18 cellular contexts compared by ENCODE assay signal in the genomic region with DNA sequence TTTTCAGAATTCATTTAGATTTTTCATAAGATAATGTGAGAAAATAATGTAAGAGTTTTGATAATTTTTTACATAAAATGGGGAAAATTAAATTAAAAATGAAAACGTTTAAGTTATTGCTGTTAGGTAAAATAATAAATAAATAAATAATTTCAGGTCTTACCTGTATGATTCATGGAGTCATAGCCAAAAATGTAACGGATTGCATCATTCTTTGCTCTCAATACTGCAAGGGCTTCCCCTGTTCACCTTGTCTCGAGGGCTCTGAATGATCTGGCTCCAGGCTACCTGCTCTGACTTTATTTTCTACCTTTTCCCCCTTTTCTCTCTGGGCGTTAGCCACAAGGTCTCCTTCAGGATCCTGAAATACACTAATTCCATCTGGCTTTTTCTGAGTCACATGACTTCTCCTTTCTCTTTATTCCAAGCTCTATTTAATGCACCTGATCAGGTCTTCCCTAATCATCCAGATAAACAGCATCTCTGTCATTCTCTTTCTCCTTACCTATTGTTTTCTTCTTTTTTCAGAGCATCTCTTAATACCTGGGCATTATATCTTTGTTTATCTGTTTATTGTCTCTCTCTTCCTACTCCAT. TPM values are rescaled to one million over a fixed set of nuclear protein-coding genes. Genes with fewer than 3 reads are reported as not detected.
DNase-seq lines count a peak whose midpoint lies in the region; ATAC-seq, FAIRE-seq and TF ChIP-seq lines count a peak whose summit lies in the region.
"Had no signal": no experiment of that assay in that cellular context is flagged by ENCODE, and none has a peak within 500 bp of the region (broad histone marks: within the 10 kb centered on the region; RNA-seq: fewer than 3 reads in every experiment).

No MANE protein-coding gene starts in this region.

- no peak overlapping the region for H3K14ac ChIP-seq in IMR-90 (replicated peaks; ENCODE audit: low read depth, low read length)

- no peak for TF ChIP-seq POLR2A in IMR-90 (IDR thresholded peaks at IDR 0.05; ENCODE audit: low read depth, low read length)

- H2BK120ac ChIP-seq in IMR-90 (ENCODE audit: low read depth, low read length): no peak overlapping the region

- no peak overlapping the region for H3K9ac ChIP-seq in IMR-90 (ENCODE audit: low read depth, low read length)
- no peak overlapping the region for H3K9ac ChIP-seq in Karpas-422 (ENCODE audit: low read length)
- H3K9ac ChIP-seq: SK-N-SH had no signal

- no peaks in the 10 kb centered on the region for H3K79me2 ChIP-seq in Karpas-422 (ENCODE audit: low read length)

- peak; percentile 36 for FAIRE-seq in TTC549 (lab: Jason Lieb, UNC)

- H3K79me1 ChIP-seq in IMR-90 (ENCODE audit: low read depth in 1 of 2, low read length in 2 of 2): no peaks in the 10 kb centered on the region

- H2AFZ ChIP-seq in IMR-90 (replicated peaks; ENCODE audit: low read length, poor library complexity) (no peak overlapping the region), Karpas-422 (ENCODE audit: low read length) (no peak overlapping the region)

- no peak overlapping the region for H3K18ac ChIP-seq in IMR-90 (ENCODE audit: low read depth, low read length)

- H3K9me3 Mint-ChIP-seq in Calu3 (ENCODE audit: low read depth, unreplicated experiment): no peaks in the 10 kb centered on the region
- H3K9me3 Mint-ChIP-seq: CD14-positive monocyte had no signal

- dilution Hi-C loops in IMR-90 (cut with HindIII; ENCODE audit: low sequenced_read_pairs, unreplicated experiment): no loop called here

- POLR2A ChIA-PET in IMR-90 (lab: Charles Lee; ENCODE audit: unreplicated experiment): no interaction called here

- H2BK20ac ChIP-seq in IMR-90 (ENCODE audit: low read depth, low read length): no peak overlapping the region

- H3K27me3 ChIP-seq in IMR-90 (ENCODE audit: control insufficient read depth, insufficient read depth, low read length) (no peaks in the 10 kb centered on the region), foreskin keratinocyte (no peaks in the 10 kb centered on the region), Karpas-422 (ENCODE audit: low read length) (no peaks in the 10 kb centered on the region)

- no peak overlapping the region for H3K4me3 Mint-ChIP-seq in Calu3 (ENCODE audit: low read depth, unreplicated experiment)
- H3K4me3 Mint-ChIP-seq: CD14-positive monocyte had no signal

- H3K9me3 ChIP-seq in IMR-90 (ENCODE audit: control insufficient read depth, insufficient read depth, low read length): no peaks in the 10 kb centered on the region
- H3K9me3 ChIP-seq in Karpas-422 (ENCODE audit: low read length): no peaks in the 10 kb centered on the region
- H3K9me3 ChIP-seq: SK-N-SH had no signal

- H2BK5ac ChIP-seq in IMR-90 (ENCODE audit: low read depth, low read length, poor library complexity, severe bottlenecking): no peak overlapping the region

- H3K4me2 ChIP-seq in IMR-90 (ENCODE audit: low read depth, low read length) (no peak overlapping the region), Karpas-422 (ENCODE audit: low read depth, low read length, poor library complexity, severe bottlenecking) (no peak overlapping the region)
- H3K4me2 ChIP-seq: SK-N-SH had no signal

- no peak overlapping the region for H3K4ac ChIP-seq in IMR-90 (ENCODE audit: low read depth, low read length)

- no peak overlapping the region for H4K5ac ChIP-seq in IMR-90 (ENCODE audit: low read depth, low read length)

- no peaks in the 10 kb centered on the region for H3K9me2 ChIP-seq in Karpas-422 (replicated peaks; ENCODE audit: insufficient read depth, low read length)
- H3K9me2 ChIP-seq: SK-N-SH had no signal

- H2BK15ac ChIP-seq in IMR-90 (ENCODE audit: low read depth, low read length): no peak overlapping the region

- H3K36me3 ChIP-seq in IMR-90 (ENCODE audit: control insufficient read depth, insufficient read depth, low read length) (no peaks in the 10 kb centered on the region), Karpas-422 (ENCODE audit: insufficient read depth, low read length) (no peaks in the 10 kb centered on the region)

- TF ChIP-seq CTCF in Calu3 (IDR thresholded peaks at IDR 0.05; ENCODE audit: unreplicated experiment) (no peak), IMR-90 (conservative IDR thresholded peaks at IDR 0.05; ENCODE audit: low read depth, low read length) (no peak), foreskin keratinocyte (conservative IDR thresholded peaks at IDR 0.05) (no peak)

- H3K4me1 ChIP-seq in IMR-90 (ENCODE audit: control insufficient read depth, insufficient read depth, low read length): peaks cover 1% of the 10 kb centered on the region; the same call in 1 of the 2 replicates
- no peaks in the 10 kb centered on the region for H3K4me1 ChIP-seq in foreskin keratinocyte
- peaks cover 4% of the 10 kb centered on the region for H3K4me1 ChIP-seq in Karpas-422 (ENCODE audit: low read length)

- no peak overlapping the region for H4K8ac ChIP-seq in IMR-90 (ENCODE audit: low read depth in 2 of 2, low read length in 2 of 2)

- H2AK5ac ChIP-seq in IMR-90 (ENCODE audit: low read depth, low read length): no peak overlapping the region

- ATAC-seq in IMR-90 (ENCODE audit: low read depth) (no peak), foreskin keratinocyte (peak; percentile 41), GM19463 (IDR thresholded peaks at IDR 0.05; ENCODE audit: unreplicated experiment) (no peak)
- ATAC-seq: Panc1 had no signal

- CTCF ChIA-PET in Calu3 (lab: Charles Lee): interaction anchor here (0.6 kb wide), 2 partner anchors 12 to 106 kb away, joined by 3 to 5 read pairs; no protein-coding TSS in a partner anchor
- CTCF ChIA-PET in IMR-90 (lab: Yijun Ruan, JAX): no interaction called here

- H3K4me1 Mint-ChIP-seq in Calu3 (ENCODE audit: low read depth, unreplicated experiment): peaks cover 10% of the 10 kb centered on the region

- DNase-seq in Calu3: no peak
- no peak for DNase-seq in IMR-90
- DNase-seq in foreskin keratinocyte: peak in 1 of 2 donors; percentile 54
- DNase-seq in Karpas-422: no peak
- DNase-seq in NCI-H146 treated with DMSO at 0.1 percent for 48 hours (lab: John Stamatoyannopoulos, UW; ENCODE audit: unreplicated experiment): no peak
- DNase-seq: AML-193, COR-L47, KG1, NCI-H1092 treated with DMSO at 0.1 percent for 48 hours, NCI-H1694, NCI-H446, SHP77, SK-N-SH, T-helper 1 cell had no signal

- H3K27ac Mint-ChIP-seq in Calu3 (ENCODE audit: unreplicated experiment): peak overlapping the region; percentile 28
- H3K27ac Mint-ChIP-seq: CD14-positive monocyte had no signal

- H3K4me3 ChIP-seq in IMR-90 (ENCODE audit: insufficient read depth, low read depth, low read length) (no peak overlapping the region), Karpas-422 (ENCODE audit: low read length) (no peak overlapping the region)

- H3K27me3 Mint-ChIP-seq in Calu3 (ENCODE audit: unreplicated experiment): no peaks in the 10 kb centered on the region

- TF ChIP-seq RAD21 in IMR-90 (IDR thresholded peaks at IDR 0.05; ENCODE audit: low read length): no peak

- H4K20me1 ChIP-seq in IMR-90 (ENCODE audit: insufficient read depth, low read length) (no peaks in the 10 kb centered on the region), Karpas-422 (ENCODE audit: insufficient read depth, low read depth, low read length) (no peaks in the 10 kb centered on the region)

- no peak overlapping the region for H3K23ac ChIP-seq in IMR-90 (ENCODE audit: low read depth, low read length)

- intact Hi-C loops in Calu3 (cut with micrococcal nuclease; ENCODE audit: unreplicated experiment) (no loop called here), IMR-90 (cut with micrococcal nuclease) (loop anchor here (10.0 kb wide), 1 partner anchor 55 kb away; no protein-coding TSS in a partner anchor)

- BruUV-seq in Calu3 (replicated peaks; lab: Mats Ljungman, UMichigan) (no TSS peak), IMR-90 (replicated peaks; lab: Mats Ljungman, UMichigan) (no TSS peak)

- H2AK9ac ChIP-seq in IMR-90 (replicated peaks; ENCODE audit: low read depth, low read length, poor library complexity): no peak overlapping the region

- in situ Hi-C loops in IMR-90 (cut with MboI; ENCODE audit: low sequenced_read_pairs): no loop called here

- H4K91ac ChIP-seq in IMR-90 (ENCODE audit: insufficient read depth, low read depth, low read length): no peak overlapping the region

- peaks cover 2% of the 10 kb centered on the region; the same call in 1 of the 2 replicates for H3K9me1 ChIP-seq in IMR-90 (ENCODE audit: insufficient read depth, low read length)

- no peak overlapping the region for H3K56ac ChIP-seq in IMR-90 (ENCODE audit: extremely low read depth, insufficient read depth, low read length)

- WGBS in IMR-90 (ENCODE audit: extremely low coverage in 2 of 2, insufficient read length in 1 of 2), 2 experiments: 82 to 100% methylated on average over 1 to 2 of the region's 4 CpGs

- H3K27ac ChIP-seq in IMR-90 (ENCODE audit: insufficient read depth, low read length) (no peak overlapping the region), foreskin keratinocyte (no peak overlapping the region), Karpas-422 (ENCODE audit: low read length) (no peak overlapping the region)

- no peaks in the 10 kb centered on the region for H3K36me3 Mint-ChIP-seq in Calu3 (ENCODE audit: insufficient read depth, unreplicated experiment)
- H3K36me3 Mint-ChIP-seq: CD14-positive monocyte had no signal

TF ChIP-seq in IMR-90, 13 proteins besides CTCF, POLR2A, EP300 and RAD21:
- TF ChIP-seq CEBPB (IDR thresholded peaks at IDR 0.05; ENCODE audit: low read depth, low read length) (0 out of 2 replicates have a peak, but pooled peaks have one; percentile 36), NFE2L2 (IDR thresholded peaks at IDR 0.05; ENCODE audit: low read depth, low read length) (no peak)

RNA-seq across cellular contexts. Expression of a gene that starts 30.0 kb away (rescaled TPM):
- total RNA-seq in Calu3 (2022) (29.6 and 29.8 TPM in 2 replicates), IMR-90 (2012; rRNA removed) (11.1 and 32.8 TPM in 2 replicates), foreskin keratinocyte (26.9 and 27.8 TPM in 2 replicates)
- polyA plus RNA-seq in IMR-90 (2012; rRNA removed) (13.5 and 16.8 TPM in 2 replicates), foreskin keratinocyte (27.6 and 33.0 TPM in 2 replicates)
- polyA plus RNA-seq in IMR-90 (2012; cell fraction: cytosol; rRNA removed): 2.4 TPM in 2 replicates
- 1.1 and 11.6 TPM in 2 replicates for polyA plus RNA-seq in IMR-90 (2012; cell fraction: nucleus; rRNA removed; ENCODE audit: low replicate concordance)
- total RNA-seq in Karpas-422 (2014; rRNA removed; shearing (Covaris generic); ENCODE audit: low replicate concordance): 31.6 and 41.1 TPM in 2 replicates
